In genomic region chr1:173333581-173333980, GRCh38 we compare ENCODE assay signal across 8 cellular contexts.
DNase-seq lines count a peak whose midpoint lies in the region; ATAC-seq lines count a peak whose summit lies in the region.

No MANE protein-coding gene starts in this region.

- peak; percentile 21 for DNase-seq in AG08396 (ENCODE audit: low spot score)
- peak; percentile 43 for DNase-seq in M059J (ENCODE audit: low read depth)
- DNase-seq in stimulated activated CD4-positive, alpha-beta T cell treated with anti-CD3 and anti-CD28 coated beads, Interleukin-4, amount 100 ng/mL, for 1 hour, result no peak
- no peak for DNase-seq in NCI-H2227 (lab: John Stamatoyannopoulos, UW; ENCODE audit: unreplicated experiment)
- no peak for DNase-seq in kidney glomerular epithelial cell (lab: John Stamatoyannopoulos, UW)

- peak; percentile 58 for ATAC-seq in GM18873 (IDR thresholded peaks at IDR 0.05; ENCODE audit: low FRiP score, unreplicated experiment)
- ATAC-seq in HG02642 (IDR thresholded peaks at IDR 0.05; ENCODE audit: poor library complexity, unreplicated experiment), result peak; percentile 71
- ATAC-seq in HG02763 (IDR thresholded peaks at IDR 0.05; ENCODE audit: unreplicated experiment), result no peak

Comparison
In these comparisons a context has a peak if more than half of its experiments do, and no peak if none do; other contexts are left out.
1. DNase-seq: peak in AG08396 (single experiment) and M059J (single experiment); none in stimulated activated CD4-positive, alpha-beta T cell treated with anti-CD3 and anti-CD28 coated beads, Interleukin-4, amount 100 ng/mL, for 1 hour (single experiment), NCI-H2227 (single experiment) and kidney glomerular epithelial cell (single experiment).